ENCODE assay signal across 11 cellular contexts in the genomic region with DNA sequence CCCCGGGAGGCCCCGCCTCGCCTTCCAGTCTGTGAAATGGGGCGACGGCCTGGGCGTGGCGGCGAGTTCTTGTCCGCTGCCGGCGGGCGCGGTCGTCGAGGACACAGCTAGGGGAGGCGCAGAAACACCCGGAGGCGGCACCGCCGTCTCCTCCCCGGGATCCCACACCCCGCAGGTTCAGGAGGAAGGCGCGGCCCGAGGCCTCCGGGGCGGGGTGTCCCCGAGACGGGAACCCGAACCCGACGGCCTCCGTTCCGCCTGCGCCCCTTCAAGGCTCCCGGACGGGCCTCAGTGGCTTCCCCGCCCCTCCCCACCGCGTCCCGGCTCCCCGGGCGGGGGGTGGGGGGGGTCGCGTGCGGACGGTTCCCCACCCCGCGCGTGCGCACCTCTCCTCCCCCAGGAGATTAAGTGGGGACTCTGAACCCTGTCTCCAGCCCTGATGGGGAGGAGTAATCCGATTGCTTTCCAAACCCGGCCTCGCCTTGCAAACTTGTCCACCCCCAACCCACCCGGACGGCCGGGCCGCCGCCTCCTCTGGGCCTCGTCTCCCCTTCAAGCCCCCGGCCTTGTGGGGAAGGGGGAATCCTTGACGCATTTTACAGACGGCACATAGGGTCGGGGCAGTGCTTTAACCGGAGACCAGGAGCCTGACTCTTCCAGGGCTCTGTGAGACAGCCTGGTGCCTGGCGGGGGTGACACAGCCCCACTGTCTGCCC. TPM values are rescaled to one million over a fixed set of nuclear protein-coding genes. Genes with fewer than 3 reads are reported as not detected.
DNase-seq lines count a peak whose midpoint lies in the region; ATAC-seq, FAIRE-seq and TF ChIP-seq lines count a peak whose summit lies in the region.
"Had no signal": no experiment of that assay in that cellular context is flagged by ENCODE, and none has a peak within 500 bp of the region (broad histone marks: within the 10 kb centered on the region; RNA-seq: fewer than 3 reads in every experiment).

No MANE protein-coding gene starts in this region.

- H3K27me3 Mint-ChIP-seq in T-helper 2 cell treated with Interferon-gamma antibody and Interleukin-4, amounts not matched to agents 5 μg/mL and 100 μg/mL, for 36 hours (ENCODE audit: low read depth): peaks cover 43% of the 10 kb centered on the region

- H3K4me3 ChIP-seq in esophagus squamous epithelium: peak overlapping the region; percentile 12 to 51 (median 27)
- peak overlapping the region in 6 of 8 donors; percentile 11 to 62 (median 24) for H3K4me3 ChIP-seq in spleen

- H3K27me3 ChIP-seq in esophagus squamous epithelium: peaks cover 0 to 45% (median 3%) of the 10 kb centered on the region in 4 donors
- H3K27me3 ChIP-seq in spleen (replicated peaks in 1 of 7): peaks cover 6 to 54% (median 28%) of the 10 kb centered on the region in 7 donors

- H3K27ac ChIP-seq in esophagus squamous epithelium (peak overlapping the region; percentile 73 to 82 (median 76)), spleen (no peak overlapping the region)
- H3K27ac ChIP-seq: HL-60 had no signal

- TF ChIP-seq POLR2A in esophagus squamous epithelium (IDR thresholded peaks at IDR 0.05) (no peak), spleen (IDR thresholded peaks at IDR 0.05) (no peak)

- H3K27ac Mint-ChIP-seq in T-helper 2 cell treated with Interferon-gamma antibody and Interleukin-4, amounts not matched to agents 5 μg/mL and 100 μg/mL, for 36 hours: no peak overlapping the region

- H3K36me3 ChIP-seq in esophagus squamous epithelium (no peaks in the 10 kb centered on the region), spleen (no peaks in the 10 kb centered on the region)

- TF ChIP-seq CTCF in esophagus squamous epithelium (IDR thresholded peaks at IDR 0.05) (no peak), spleen (IDR thresholded peaks at IDR 0.05 in 8 of 11, conservative IDR thresholded peaks at IDR 0.05 in 3 of 11) (no peak)

- H3K4me3 Mint-ChIP-seq in T-helper 2 cell treated with Interferon-gamma antibody and Interleukin-4, amounts not matched to agents 5 μg/mL and 100 μg/mL, for 36 hours: peak overlapping the region; percentile 60
- H3K4me3 Mint-ChIP-seq: neural crest cell had no signal

- intact Hi-C loops in esophagus squamous epithelium (cut with DNase I): no loop called here
- intact Hi-C loops in spleen (cut with DNase I; ENCODE audit: low total_unique reads): no loop called here

- no peak for DNase-seq in activated CD4-positive, CD25-positive, alpha-beta regulatory T cell (lab: John Stamatoyannopoulos, UW)
- DNase-seq in T-helper 2 cell treated with Interferon-gamma antibody and Interleukin-4, amounts not matched to agents 5 μg/mL and 100 μg/mL, for 36 hours (ENCODE audit: low spot score): peak; percentile 39
- no peak for DNase-seq in esophagus squamous epithelium (lab: John Stamatoyannopoulos, UW)
- no peak for DNase-seq in spleen
- no peak for DNase-seq in NCI-H146 (lab: John Stamatoyannopoulos, UW)
- no peak for DNase-seq in urothelium cell line (ENCODE audit: low spot score)
- DNase-seq in RKO (ENCODE audit: low spot score): no peak

- ATAC-seq in activated CD4-positive, CD25-positive, alpha-beta regulatory T cell treated with anti-CD3 and anti-CD28 coated beads, Interleukin-2, amount 50 U/mL, for 24 hours: peak; percentile 35 to 45

- FAIRE-seq in urothelium cell line (lab: Jason Lieb, UNC): no peak
- FAIRE-seq: colon had no signal

- 8% methylated on average over 11 of the region's 66 CpGs; no CpG with 5 or more reads in 1 of the 2 donors for WGBS in esophagus squamous epithelium, 2 donors
- 9 to 27% (median 13%) methylated on average over 13 to 66 of the region's 66 CpGs for WGBS in spleen, 5 donors

- H3K4me1 ChIP-seq in esophagus squamous epithelium: peaks cover 16 to 40% (median 28%) of the 10 kb centered on the region in 3 donors
- H3K4me1 ChIP-seq in spleen: peaks cover 5 to 29% (median 17%) of the 10 kb centered on the region in 6 donors

- peaks cover 4% of the 10 kb centered on the region for H3K4me1 Mint-ChIP-seq in T-helper 2 cell treated with Interferon-gamma antibody and Interleukin-4, amounts not matched to agents 5 μg/mL and 100 μg/mL, for 36 hours (ENCODE audit: low read depth)

- H3K9me3 ChIP-seq in esophagus squamous epithelium: no peaks in the 10 kb centered on the region
- H3K9me3 ChIP-seq in spleen: no peaks in the 10 kb centered on the region

- H3K36me3 Mint-ChIP-seq in T-helper 2 cell treated with Interferon-gamma antibody and Interleukin-4, amounts not matched to agents 5 μg/mL and 100 μg/mL, for 36 hours (ENCODE audit: low read depth): no peaks in the 10 kb centered on the region

- H3K9me3 Mint-ChIP-seq in T-helper 2 cell treated with Interferon-gamma antibody and Interleukin-4, amounts not matched to agents 5 μg/mL and 100 μg/mL, for 36 hours: peaks cover 6% of the 10 kb centered on the region
- H3K9me3 Mint-ChIP-seq: neural crest cell had no signal

RNA-seq across cellular contexts. Expression of a gene that starts 35.3 kb away (rescaled TPM):
- total RNA-seq in esophagus squamous epithelium (10 to 100 TPM; 20.0 to 39.0 (median 30.2) TPM), spleen (10 to 100 TPM in 6 of 7 donors, 1 to 10 TPM in 1; 8.6 to 24.0 (median 15.7) TPM)
- polyA plus RNA-seq in spleen: 1 to 10 TPM; 2.2 to 4.9 (median 2.3) TPM

RNA-seq across cellular contexts. Expression of a gene that starts 47.5 kb away (rescaled TPM):
- 10 to 100 TPM; 25.6 to 56.9 (median 35.2) TPM for total RNA-seq in esophagus squamous epithelium
- 10 to 100 TPM; 17.0 to 30.6 (median 21.9) TPM for total RNA-seq in spleen
- 1 to 10 TPM; 3.7 to 5.8 (median 3.8) TPM for polyA plus RNA-seq in spleen

Comparison
In these comparisons a context has a peak if more than half of its experiments do, and no peak if none do; other contexts are left out.
1. H3K27ac ChIP-seq: peak in esophagus squamous epithelium (4 of 4); none in spleen (0 of 8).